15 cellular contexts compared by ENCODE assay signal in the genomic region with DNA sequence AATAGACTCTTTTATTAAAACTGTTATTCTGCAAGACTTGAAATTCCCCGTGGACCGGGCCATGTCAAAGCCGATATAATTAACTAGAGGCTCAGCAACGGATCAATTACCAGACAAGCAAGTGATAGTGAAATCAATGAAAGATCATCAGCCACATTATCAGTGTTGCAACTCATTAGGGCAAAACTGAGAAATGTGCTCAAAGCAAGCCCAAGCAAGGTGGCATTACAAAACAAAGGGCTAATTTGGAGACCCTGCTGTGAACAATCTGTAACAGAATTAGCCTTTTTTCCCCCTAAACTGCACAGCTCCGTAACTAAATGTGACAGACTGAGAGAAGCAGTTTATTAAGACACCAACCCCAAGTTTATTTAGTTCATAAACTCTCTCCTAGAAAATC.
DNase-seq lines count a peak whose midpoint lies in the region; ATAC-seq and TF ChIP-seq lines count a peak whose summit lies in the region.
"Had no signal": no experiment of that assay in that cellular context is flagged by ENCODE, and none has a peak within 500 bp of the region (broad histone marks: within the 10 kb centered on the region; RNA-seq: fewer than 3 reads in every experiment).

No MANE protein-coding gene starts in this region.

- no peak overlapping the region for H2BK15ac ChIP-seq in H9 (ENCODE audit: low read depth, low read length)

- H3K79me2 ChIP-seq in H9 (ENCODE audit: insufficient read depth, low read length) = peaks cover 6% of the 10 kb centered on the region; the same call in 1 of the 2 replicates

- TF ChIP-seq CTCF in H9 (conservative IDR thresholded peaks at IDR 0.05) (no peak), progenitor cell of endocrine pancreas (IDR thresholded peaks at IDR 0.05; ENCODE audit: unreplicated experiment) (no peak), Peyer's patch (IDR thresholded peaks at IDR 0.05) (no peak)

- H3K4me3 Mint-ChIP-seq in H9 (peak overlapping the region; percentile 30 to 67), progenitor cell of endocrine pancreas (ENCODE audit: low read depth) (peak overlapping the region; percentile 3)
- H3K4me3 Mint-ChIP-seq in activated CD4-positive, alpha-beta memory T cell treated with anti-CD3 and anti-CD28 coated beads for 36 hours = no peak overlapping the region
- no peak overlapping the region for H3K4me3 Mint-ChIP-seq in activated CD8-positive, alpha-beta T cell treated with anti-CD3 and anti-CD28 coated beads, Interleukin-2, amount 10 ng/mL, durations not matched to agents 7 days and 5 days
- H3K4me3 Mint-ChIP-seq: CD8-positive, alpha-beta memory T cell had no signal

- no peak overlapping the region for H3T11ph ChIP-seq in H9 (ENCODE audit: low read length)

- no peak overlapping the region for H3K4ac ChIP-seq in H9 (ENCODE audit: low read depth, low read length)

- H3K36me3 Mint-ChIP-seq in H9 (ENCODE audit: insufficient read depth in 1 of 3, low read depth in 3 of 3) (no peaks in the 10 kb centered on the region; a peak in 1 of 7 replicates), progenitor cell of endocrine pancreas (ENCODE audit: insufficient read depth) (no peaks in the 10 kb centered on the region)
- no peaks in the 10 kb centered on the region for H3K36me3 Mint-ChIP-seq in activated CD4-positive, alpha-beta memory T cell treated with anti-CD3 and anti-CD28 coated beads for 36 hours
- H3K36me3 Mint-ChIP-seq in activated CD8-positive, alpha-beta T cell treated with anti-CD3 and anti-CD28 coated beads, Interleukin-2, amount 10 ng/mL, durations not matched to agents 7 days and 5 days (ENCODE audit: low read depth) = no peaks in the 10 kb centered on the region
- H3K36me3 Mint-ChIP-seq: CD8-positive, alpha-beta memory T cell had no signal

- no peak overlapping the region for H3K56ac ChIP-seq in H9 (ENCODE audit: insufficient read length, low read depth, low read length)

- H3K14ac ChIP-seq in H9 (ENCODE audit: insufficient read depth, low read length) = no peak overlapping the region

- no peak overlapping the region for H3K4me3 ChIP-seq in NT2/D1 (ENCODE audit: insufficient read length, low read depth)
- peak overlapping the region; percentile 6; the same call in 1 of the 2 replicates for H3K4me3 ChIP-seq in iPS-18c (ENCODE audit: insufficient read depth, low read depth, low read length)
- H3K4me3 ChIP-seq in Peyer's patch = no peak overlapping the region
- H3K4me3 ChIP-seq: A549; BLaER1 treated with 17β-estradiol and CSF1 and Interleukin-3, amounts not matched to agents 10 nM and 100 nM; PC-9 had no signal

- intact Hi-C loops in activated CD4-positive, alpha-beta memory T cell treated with anti-CD3 and anti-CD28 coated beads for 36 hours (cut with micrococcal nuclease) = no loop called here

- POLR2A ChIA-PET in activated CD4-positive, alpha-beta memory T cell treated with anti-CD3 and anti-CD28 coated beads for 36 hours (lab: Charles Lee) = no interaction called here
- POLR2A ChIA-PET in activated CD8-positive, alpha-beta T cell treated with anti-CD3 and anti-CD28 coated beads, Interleukin-2, amount 10 ng/mL, durations not matched to agents 7 days and 5 days (lab: Charles Lee) = no interaction called here

- peak overlapping the region; percentile 48 for H3K4me2 ChIP-seq in H9 (ENCODE audit: insufficient read depth, insufficient read length, low read length)
- H3K4me2 ChIP-seq: A549; BLaER1 treated with 17β-estradiol and CSF1 and Interleukin-3, amounts not matched to agents 10 nM and 100 nM; PC-9 had no signal

- H4K5ac ChIP-seq in H9 (ENCODE audit: insufficient read length, low read depth, low read length) = no peak overlapping the region

- H3K27ac ChIP-seq in H9 (ENCODE audit: insufficient read length, low read depth, low read length) (no peak overlapping the region), Peyer's patch (no peak overlapping the region)
- H3K27ac ChIP-seq: BLaER1 treated with 17β-estradiol and CSF1 and Interleukin-3, amounts not matched to agents 10 nM and 100 nM; PC-9 had no signal

- H3K27ac Mint-ChIP-seq in H9 = peak overlapping the region; percentile 12 to 91 (median 87); a peak in 4 of 7 replicates
- H3K27ac Mint-ChIP-seq in progenitor cell of endocrine pancreas = no peak overlapping the region
- no peak overlapping the region for H3K27ac Mint-ChIP-seq in activated CD4-positive, alpha-beta memory T cell treated with anti-CD3 and anti-CD28 coated beads for 36 hours
- no peak overlapping the region for H3K27ac Mint-ChIP-seq in activated CD8-positive, alpha-beta T cell treated with anti-CD3 and anti-CD28 coated beads, Interleukin-2, amount 10 ng/mL, durations not matched to agents 7 days and 5 days
- H3K27ac Mint-ChIP-seq: CD8-positive, alpha-beta memory T cell had no signal

- H3K9me3 Mint-ChIP-seq in H9 (no peaks in the 10 kb centered on the region), progenitor cell of endocrine pancreas (ENCODE audit: low read depth) (no peaks in the 10 kb centered on the region)
- peaks cover 6% of the 10 kb centered on the region for H3K9me3 Mint-ChIP-seq in activated CD4-positive, alpha-beta memory T cell treated with anti-CD3 and anti-CD28 coated beads for 36 hours
- H3K9me3 Mint-ChIP-seq in activated CD8-positive, alpha-beta T cell treated with anti-CD3 and anti-CD28 coated beads, Interleukin-2, amount 10 ng/mL, durations not matched to agents 7 days and 5 days (ENCODE audit: insufficient read depth) = no peaks in the 10 kb centered on the region

- H3K4me1 Mint-ChIP-seq in H9 = peaks cover 89 to 91% of the 10 kb centered on the region in 2 experiments
- H3K4me1 Mint-ChIP-seq in progenitor cell of endocrine pancreas (ENCODE audit: low read depth) = peaks cover 33% of the 10 kb centered on the region
- H3K4me1 Mint-ChIP-seq in activated CD4-positive, alpha-beta memory T cell treated with anti-CD3 and anti-CD28 coated beads for 36 hours (ENCODE audit: low read depth) = no peaks in the 10 kb centered on the region
- peaks cover 3% of the 10 kb centered on the region for H3K4me1 Mint-ChIP-seq in activated CD8-positive, alpha-beta T cell treated with anti-CD3 and anti-CD28 coated beads, Interleukin-2, amount 10 ng/mL, durations not matched to agents 7 days and 5 days (ENCODE audit: low read depth)
- H3K4me1 Mint-ChIP-seq: CD8-positive, alpha-beta memory T cell had no signal

- H3K18ac ChIP-seq in H9 (ENCODE audit: insufficient read length, low read depth, low read length) = no peak overlapping the region

- no peak overlapping the region for H2BK120ac ChIP-seq in H9 (ENCODE audit: low read depth, low read length, poor library complexity, severe bottlenecking)

- no peak overlapping the region for H2BK5ac ChIP-seq in H9 (ENCODE audit: insufficient read length, low read length)

- H3K23me2 ChIP-seq in H9 (ENCODE audit: insufficient read length, low read depth, low read length, poor library complexity, severe bottlenecking) = peaks cover 14% of the 10 kb centered on the region

- DNase-seq in H9 = no peak
- no peak for DNase-seq in NT2/D1 (ENCODE audit: low read depth, low spot score)
- no peak for DNase-seq in progenitor cell of endocrine pancreas (ENCODE audit: low spot score, unreplicated experiment)
- DNase-seq in Peyer's patch = no peak
- no peak for DNase-seq in NCI-H187 treated with DMSO at 0.1 percent for 48 hours (lab: John Stamatoyannopoulos, UW)
- DNase-seq in activated CD4-positive, alpha-beta memory T cell treated with anti-CD3 and anti-CD28 coated beads for 36 hours = no peak
- DNase-seq in activated CD8-positive, alpha-beta T cell treated with anti-CD3 and anti-CD28 coated beads, Interleukin-2, amount 10 ng/mL, durations not matched to agents 7 days and 5 days = no peak
- DNase-seq: CD8-positive, alpha-beta memory T cell; Karpas-422; NCI-H1694; PC-9 had no signal

- H3K4me1 ChIP-seq in H9 (ENCODE audit: insufficient read depth, low read length) (peaks cover 12% of the 10 kb centered on the region; the same call in 1 of the 2 replicates), NT2/D1 (ENCODE audit: insufficient read depth, insufficient read length) (peaks cover 4% of the 10 kb centered on the region), Peyer's patch (no peaks in the 10 kb centered on the region)

- H3K27me3 Mint-ChIP-seq in H9 (ENCODE audit: low read depth) (no peaks in the 10 kb centered on the region), progenitor cell of endocrine pancreas (peaks cover 51% of the 10 kb centered on the region)
- peaks cover 24% of the 10 kb centered on the region for H3K27me3 Mint-ChIP-seq in activated CD4-positive, alpha-beta memory T cell treated with anti-CD3 and anti-CD28 coated beads for 36 hours
- peaks cover 33% of the 10 kb centered on the region for H3K27me3 Mint-ChIP-seq in activated CD8-positive, alpha-beta T cell treated with anti-CD3 and anti-CD28 coated beads, Interleukin-2, amount 10 ng/mL, durations not matched to agents 7 days and 5 days (ENCODE audit: low read depth)

- H2BK12ac ChIP-seq in H9 (ENCODE audit: insufficient read length, low read depth, low read length) = no peak overlapping the region

- H3K36me3 ChIP-seq in NT2/D1 (ENCODE audit: insufficient read depth, insufficient read length, low read length) = no peaks in the 10 kb centered on the region
- H3K36me3 ChIP-seq in Peyer's patch = no peaks in the 10 kb centered on the region
- H3K36me3 ChIP-seq: BLaER1 treated with 17β-estradiol and CSF1 and Interleukin-3, amounts not matched to agents 10 nM and 100 nM had no signal

- no peaks in the 10 kb centered on the region for H4K20me1 ChIP-seq in H9 (ENCODE audit: control insufficient read depth, insufficient read depth, insufficient read length)

- H2AFZ ChIP-seq in H9 (ENCODE audit: low read length) = no peak overlapping the region
- H2AFZ ChIP-seq: PC-9 had no signal

- no peak for TF ChIP-seq POLR2A in Peyer's patch (IDR thresholded peaks at IDR 0.05)

- no peak for ATAC-seq in activated CD8-positive, alpha-beta T cell treated with anti-CD3 and anti-CD28 coated beads, Interleukin-2, amount 10 ng/mL, durations not matched to agents 7 days and 5 days
- ATAC-seq: A549, HepG2 had no signal

- CTCF ChIA-PET in activated CD4-positive, alpha-beta memory T cell treated with anti-CD3 and anti-CD28 coated beads for 36 hours (lab: Charles Lee) = no interaction called here
- CTCF ChIA-PET in activated CD8-positive, alpha-beta T cell treated with anti-CD3 and anti-CD28 coated beads, Interleukin-2, amount 10 ng/mL, durations not matched to agents 7 days and 5 days (lab: Charles Lee) = no interaction called here

- H2AK5ac ChIP-seq in H9 (ENCODE audit: insufficient read length, low read length) = no peak overlapping the region

- H3K9me3 ChIP-seq in H9 (ENCODE audit: control insufficient read depth, low read depth, low read length) = no peaks in the 10 kb centered on the region
- no peaks in the 10 kb centered on the region for H3K9me3 ChIP-seq in NT2/D1 (ENCODE audit: insufficient read depth, low read length)
- no peaks in the 10 kb centered on the region for H3K9me3 ChIP-seq in iPS-18c (ENCODE audit: control insufficient read depth, insufficient read depth, low read length)
- no peaks in the 10 kb centered on the region for H3K9me3 ChIP-seq in Peyer's patch
- H3K9me3 ChIP-seq: A549; BLaER1 treated with 17β-estradiol and CSF1 and Interleukin-3, amounts not matched to agents 10 nM and 100 nM had no signal

- H2BK20ac ChIP-seq in H9 (ENCODE audit: low read depth, low read length, poor library complexity, severe bottlenecking) = no peak overlapping the region

- H3K9ac ChIP-seq in H9 (ENCODE audit: extremely low read depth, insufficient read length, low read length) (no peak overlapping the region), NT2/D1 (ENCODE audit: insufficient read length, low read depth) (peak overlapping the region; percentile 3)
- H3K9ac ChIP-seq: BLaER1 treated with 17β-estradiol and CSF1 and Interleukin-3, amounts not matched to agents 10 nM and 100 nM had no signal

- no peak overlapping the region for H4K91ac ChIP-seq in H9 (ENCODE audit: insufficient read length, low read depth, low read length)

- H4K8ac ChIP-seq in H9 (replicated peaks; ENCODE audit: insufficient read length, low read depth, low read length) = no peak overlapping the region

- H3K23ac ChIP-seq in H9 (ENCODE audit: insufficient read length, low read depth, low read length) = no peak overlapping the region

- no CpG with 5 or more reads among the region's 5 CpGs for WGBS in H9 (ENCODE audit: extremely low coverage, insufficient read length, low lambda C conversion rate)

- no peaks in the 10 kb centered on the region for H3K79me1 ChIP-seq in H9 (ENCODE audit: insufficient read depth, low read depth, low read length, poor library complexity, severe bottlenecking)

- no peaks in the 10 kb centered on the region for H3K27me3 ChIP-seq in H9 (ENCODE audit: insufficient read depth, low read length)
- no peaks in the 10 kb centered on the region for H3K27me3 ChIP-seq in NT2/D1 (ENCODE audit: insufficient read depth, insufficient read length)
- H3K27me3 ChIP-seq in Peyer's patch = no peaks in the 10 kb centered on the region

Comparison
In these comparisons a context has a peak if more than half of its experiments do, and no peak if none do; other contexts are left out.
1. H3K27ac Mint-ChIP-seq: peak in H9 (3 of 3); none in progenitor cell of endocrine pancreas (single experiment), activated CD4-positive, alpha-beta memory T cell treated with anti-CD3 and anti-CD28 coated beads for 36 hours (single experiment) and activated CD8-positive, alpha-beta T cell treated with anti-CD3 and anti-CD28 coated beads, Interleukin-2, amount 10 ng/mL, durations not matched to agents 7 days and 5 days (single experiment).
2. H3K4me3 Mint-ChIP-seq: peak in H9 (2 of 2) and progenitor cell of endocrine pancreas (single experiment); none in activated CD4-positive, alpha-beta memory T cell treated with anti-CD3 and anti-CD28 coated beads for 36 hours (single experiment) and activated CD8-positive, alpha-beta T cell treated with anti-CD3 and anti-CD28 coated beads, Interleukin-2, amount 10 ng/mL, durations not matched to agents 7 days and 5 days (single experiment).